ENCODE assay signal across 17 cellular contexts in genomic region chr5:135873831-135874230, GRCh38. TPM values are rescaled to one million over a fixed set of nuclear protein-coding genes. Genes with fewer than 3 reads are reported as not detected.
DNase-seq lines count a peak whose midpoint lies in the region; ATAC-seq and TF ChIP-seq lines count a peak whose summit lies in the region.
"Had no signal": no experiment of that assay in that cellular context is flagged by ENCODE, and none has a peak within 500 bp of the region (broad histone marks: within the 10 kb centered on the region; RNA-seq: fewer than 3 reads in every experiment).

No MANE protein-coding gene starts in this region.

- 51% methylated on average over 5 of the region's 5 CpGs for WGBS in SK-N-SH (ENCODE audit: low lambda C conversion rate)

- H3K4me2 ChIP-seq in PC-3 (ENCODE audit: low read length) = no peak overlapping the region
- H3K4me2 ChIP-seq in osteoblast (ENCODE audit: insufficient read depth, low read length) = no peak overlapping the region
- no peak overlapping the region for H3K4me2 ChIP-seq in SK-N-SH

- H3K9ac ChIP-seq in PC-3 (ENCODE audit: low read length) (no peak overlapping the region), SK-N-SH (no peak overlapping the region)

- intact Hi-C loops in PC-3 (cut with micrococcal nuclease) = no loop called here
- intact Hi-C loops in dendritic cell treated with granulocyte-macrophage colony-stimulating factor and Interleukin-4, amounts not matched to agents 40 ng/mL and 50 ng/mL, for 4 days (cut with micrococcal nuclease) = no loop called here

- TF ChIP-seq EP300 in SK-N-SH (IDR thresholded peaks at IDR 0.05; ENCODE audit: borderline replicate concordance in 1 of 2, low read depth in 1 of 2, low read length in 1 of 2) = no peak

- H3K4me3 Mint-ChIP-seq in dendritic cell treated with granulocyte-macrophage colony-stimulating factor and Interleukin-4, amounts not matched to agents 40 ng/mL and 50 ng/mL, for 4 days = no peak overlapping the region
- H3K4me3 Mint-ChIP-seq: CD4-positive, alpha-beta memory T cell had no signal

- peaks cover 80% of the 10 kb centered on the region for H3K4me1 Mint-ChIP-seq in dendritic cell treated with granulocyte-macrophage colony-stimulating factor and Interleukin-4, amounts not matched to agents 40 ng/mL and 50 ng/mL, for 4 days (ENCODE audit: low read depth)
- H3K4me1 Mint-ChIP-seq: CD4-positive, alpha-beta memory T cell had no signal

- DNase-seq in NCI-H82 (lab: John Stamatoyannopoulos, UW) (peak; percentile 7), NCI-H82 treated with DMSO at 0.1 percent for 48 hours (lab: John Stamatoyannopoulos, UW; ENCODE audit: unreplicated experiment) (no peak), PC-3 (peak; percentile 7), osteoblast (ENCODE audit: insufficient read length, low spot score, missing footprints) (peak; percentile 38), NOMO-1 (lab: John Stamatoyannopoulos, UW; ENCODE audit: unreplicated experiment in 2 of 2) (no peak), SK-N-SH (no peak)
- DNase-seq: AML-193; C1 segment of cervical spinal cord; CD4-positive, alpha-beta memory T cell; DMS79 had no signal

- CTCF ChIA-PET in PC-3 (lab: Charles Lee) = no interaction called here
- CTCF ChIA-PET in SK-N-SH (lab: Yijun Ruan, JAX) = interaction anchor here (0.6 to 3.0 kb wide), 7 partner anchors 12 to 338 kb away, joined by 3 to 12 read pairs (median 3); partner anchors contain the start of gene SLC25A48

- H3K9me3 ChIP-seq in PC-3 (ENCODE audit: low read length) (no peaks in the 10 kb centered on the region), osteoblast (ENCODE audit: low read depth, low read length) (no peaks in the 10 kb centered on the region), SK-N-SH (no peaks in the 10 kb centered on the region)

- no peaks in the 10 kb centered on the region for H3K36me3 ChIP-seq in PC-3 (ENCODE audit: low read depth, low read length)
- H3K36me3 ChIP-seq in osteoblast (ENCODE audit: insufficient read depth, low read length) = no peaks in the 10 kb centered on the region
- H3K36me3 ChIP-seq in SK-N-SH (replicated peaks in 1 of 2; ENCODE audit: control insufficient read depth in 1 of 2, insufficient read depth in 2 of 2, low read length in 1 of 2) = no peaks in the 10 kb centered on the region

- peaks cover 95% of the 10 kb centered on the region for H3K36me3 Mint-ChIP-seq in dendritic cell treated with granulocyte-macrophage colony-stimulating factor and Interleukin-4, amounts not matched to agents 40 ng/mL and 50 ng/mL, for 4 days (ENCODE audit: low read depth)
- H3K36me3 Mint-ChIP-seq: CD4-positive, alpha-beta memory T cell had no signal

- H3K27me3 ChIP-seq in PC-3 (ENCODE audit: low read length) (no peaks in the 10 kb centered on the region), osteoblast (ENCODE audit: insufficient read depth, low read length) (peaks cover 8% of the 10 kb centered on the region), SK-N-SH (ENCODE audit: insufficient read depth) (no peaks in the 10 kb centered on the region)

- TF ChIP-seq RAD21 in SK-N-SH (IDR thresholded peaks at IDR 0.05; ENCODE audit: low read length) = no peak

- H3F3A ChIP-seq in PC-3 (ENCODE audit: low read length, unreplicated experiment) (no peaks in the 10 kb centered on the region), SK-N-SH (replicated peaks; ENCODE audit: insufficient read depth) (no peaks in the 10 kb centered on the region)

- ATAC-seq in PC-3 (no peak), GM21529 (IDR thresholded peaks at IDR 0.05; ENCODE audit: unreplicated experiment) (no peak)
- ATAC-seq: GM12878, HCT116 had no signal

- no peaks in the 10 kb centered on the region for H3K79me2 ChIP-seq in PC-3 (ENCODE audit: low read length)
- no peaks in the 10 kb centered on the region for H3K79me2 ChIP-seq in osteoblast (ENCODE audit: insufficient read depth, low read length)
- H3K79me2 ChIP-seq in SK-N-SH (ENCODE audit: insufficient read depth) = no peaks in the 10 kb centered on the region

- peaks cover 21% of the 10 kb centered on the region for H3K27me3 Mint-ChIP-seq in dendritic cell treated with granulocyte-macrophage colony-stimulating factor and Interleukin-4, amounts not matched to agents 40 ng/mL and 50 ng/mL, for 4 days

- peak overlapping the region; percentile 92 for H3K27ac Mint-ChIP-seq in dendritic cell treated with granulocyte-macrophage colony-stimulating factor and Interleukin-4, amounts not matched to agents 40 ng/mL and 50 ng/mL, for 4 days
- H3K27ac Mint-ChIP-seq: CD4-positive, alpha-beta memory T cell had no signal

- H3K9me3 Mint-ChIP-seq in dendritic cell treated with granulocyte-macrophage colony-stimulating factor and Interleukin-4, amounts not matched to agents 40 ng/mL and 50 ng/mL, for 4 days = no peaks in the 10 kb centered on the region
- H3K9me3 Mint-ChIP-seq: CD4-positive, alpha-beta memory T cell had no signal

- H3K27ac ChIP-seq in PC-3 (ENCODE audit: low read length) (no peak overlapping the region), osteoblast (ENCODE audit: low read depth, low read length) (no peak overlapping the region), SK-N-SH (ENCODE audit: low read depth in 2 of 2, low read length in 1 of 2) (no peak overlapping the region)
- H3K27ac ChIP-seq: 22Rv1, HL-60 had no signal

- H2AFZ ChIP-seq in PC-3 (ENCODE audit: low read length) = no peak overlapping the region
- H2AFZ ChIP-seq in osteoblast (ENCODE audit: low read length) = no peak overlapping the region
- H2AFZ ChIP-seq in SK-N-SH (ENCODE audit: low read depth) = no peak overlapping the region

- peak; percentile 25; the same call in 1 of the 2 replicates for TF ChIP-seq CTCF in PC-3 (conservative IDR thresholded peaks at IDR 0.05; ENCODE audit: low read depth, low read length)
- TF ChIP-seq CTCF in osteoblast (IDR thresholded peaks at IDR 0.05; ENCODE audit: extremely low read depth, low read depth, low read length) = no peak
- no peak for TF ChIP-seq CTCF in SK-N-SH (IDR thresholded peaks at IDR 0.05)

- POLR2A ChIA-PET in PC-3 (lab: Charles Lee; ENCODE audit: unreplicated experiment) = no interaction called here
- POLR2A ChIA-PET in SK-N-SH (lab: Yijun Ruan, JAX) = no interaction called here

- no peaks in the 10 kb centered on the region for H3K4me1 ChIP-seq in PC-3 (ENCODE audit: insufficient read depth, low read length)
- no peaks in the 10 kb centered on the region for H3K4me1 ChIP-seq in osteoblast (ENCODE audit: insufficient read depth, low read length)
- peaks cover 0 to 10% of the 10 kb centered on the region in 2 experiments; a peak in 1 of 4 replicates for H3K4me1 ChIP-seq in SK-N-SH (ENCODE audit: control insufficient read depth in 1 of 2, insufficient read depth in 2 of 2, low read depth in 1 of 2, low read length in 1 of 2)

- H4K20me1 ChIP-seq in PC-3 (ENCODE audit: low read length) (no peaks in the 10 kb centered on the region), osteoblast (ENCODE audit: insufficient read depth, low read length) (no peaks in the 10 kb centered on the region), SK-N-SH (ENCODE audit: insufficient read depth) (no peaks in the 10 kb centered on the region)

- no TSS peak for BruUV-seq in PC-3 (replicated peaks; lab: Mats Ljungman, UMichigan)

- H3K9me2 ChIP-seq in PC-3 (replicated peaks; ENCODE audit: low read length) (no peaks in the 10 kb centered on the region), SK-N-SH (no peaks in the 10 kb centered on the region)

- H3K4me3 ChIP-seq in PC-3 (ENCODE audit: low read length) = no peak overlapping the region
- H3K4me3 ChIP-seq in osteoblast (ENCODE audit: insufficient read depth, low read length) = no peak overlapping the region
- no peak overlapping the region for H3K4me3 ChIP-seq in SK-N-SH (ENCODE audit: low read depth in 2 of 2, low read length in 1 of 2)
- H3K4me3 ChIP-seq: GM12878 had no signal

TF ChIP-seq in SK-N-SH, 30 proteins besides CTCF, POLR2A, EP300 and RAD21:
- TF ChIP-seq PBX3 (IDR thresholded peaks at IDR 0.05) (no peak), MEF2A (IDR thresholded peaks at IDR 0.05; ENCODE audit: borderline replicate concordance, low read depth) (no peak), FOSL2 (IDR thresholded peaks at IDR 0.05; ENCODE audit: borderline replicate concordance, low read depth) (no peak)

RNA-seq across cellular contexts. Expression of gene IL9, which starts 21.8 kb away (rescaled TPM):
- total RNA-seq in PC-3 (2014; rRNA removed) = not detected in 2 replicates
- total RNA-seq in osteoblast = not detected in 2 replicates
- not detected in 2 replicates for polyA plus RNA-seq in SK-N-SH (2012; rRNA removed)
- not detected in 2 replicates for polyA plus RNA-seq in SK-N-SH (2012; cell fraction: cytosol; rRNA removed)
- 0.22 TPM in 1 of 2 replicates, not detected in the other for polyA plus RNA-seq in SK-N-SH (2012; cell fraction: nucleus; rRNA removed)
- total RNA-seq: CD4-positive, alpha-beta memory T cell; G401; GM12878 had no signal
- polyA plus RNA-seq: CD4-positive, alpha-beta memory T cell; GM12878 had no signal

RNA-seq across cellular contexts. Expression of gene SLC25A48, which starts 39.4 kb away (rescaled TPM):
- total RNA-seq in PC-3 (2014; rRNA removed) (not detected in 2 replicates), osteoblast (not detected in 2 replicates)
- 0.18 and 0.23 TPM in 2 replicates for polyA plus RNA-seq in SK-N-SH (2012; rRNA removed)
- 0.12 and 0.26 TPM in 2 replicates for polyA plus RNA-seq in SK-N-SH (2012; cell fraction: cytosol; rRNA removed)
- polyA plus RNA-seq in SK-N-SH (2012; cell fraction: nucleus; rRNA removed) = 0.21 and 0.59 TPM in 2 replicates
- total RNA-seq: CD4-positive, alpha-beta memory T cell; G401 had no signal
- polyA plus RNA-seq: CD4-positive, alpha-beta memory T cell; GM12878 had no signal

Comparison
In these comparisons a context has a peak if more than half of its experiments do, and no peak if none do; other contexts are left out.
1. DNase-seq: peak in NCI-H82 (single experiment), PC-3 (single experiment) and osteoblast (single experiment); none in NCI-H82 treated with DMSO at 0.1 percent for 48 hours (single experiment), NOMO-1 (0 of 2) and SK-N-SH (single experiment).